In the genomic region with DNA sequence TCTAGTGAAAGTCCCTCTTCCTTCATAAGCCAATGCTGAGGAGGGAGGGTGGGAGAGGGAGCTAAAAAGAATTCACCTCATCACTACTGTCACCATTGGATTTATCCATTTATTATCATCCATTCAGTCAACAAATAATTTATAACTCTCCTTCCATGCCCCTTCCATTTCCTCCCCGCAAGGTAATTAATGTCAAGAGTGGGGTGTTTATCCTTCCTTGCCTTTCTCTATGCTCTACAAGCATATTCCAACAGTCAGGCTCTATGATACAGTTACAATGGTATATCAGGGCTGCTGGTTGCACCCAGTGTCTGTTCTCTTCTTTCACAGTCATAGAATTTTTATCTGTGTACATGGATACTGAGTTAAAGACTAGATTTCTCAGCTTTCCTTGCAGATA, we compare ENCODE assay signal across 39 cellular contexts.
"Had no signal": no experiment of that assay in that cellular context is flagged by ENCODE, and none has a peak within 500 bp of the region (broad histone marks: within the 10 kb centered on the region; RNA-seq: fewer than 3 reads in every experiment).

No MANE protein-coding gene starts in this region.

- FAIRE-seq: astrocyte, bronchial epithelial cell, colon had no signal

- H3K27ac ChIP-seq: adrenal gland, ascending aorta, body of pancreas, brain microvascular endothelial cell, breast epithelium, cardiac muscle cell, colonic mucosa had no signal

- H3K27me3 Mint-ChIP-seq: activated naive CD4-positive, alpha-beta T cell treated with anti-CD3 and anti-CD28 coated beads, Interleukin-2, amount 10 ng/mL, durations not matched to agents 7 days and 5 days; activated naive CD4-positive, alpha-beta T cell treated with anti-CD3 and anti-CD28 coated beads, Interleukin-2, amount 50 U/mL, for 24 hours; activated naive CD8-positive, alpha-beta T cell treated with anti-CD3 and anti-CD28 coated beads for 36 hours; activated naive CD8-positive, alpha-beta T cell treated with anti-CD3 and anti-CD28 coated beads, Interleukin-2, amount 10 ng/mL, durations not matched to agents 7 days and 5 days; activated T-cell treated with anti-CD3 and anti-CD28 coated beads, Interleukin-2, amount 50 U/mL, for 24 hours; activated T-helper 17 cell treated with anti-CD3 and anti-CD28 coated beads, Interleukin-2, amount 50 U/mL, for 72 hours; central memory CD8-positive, alpha-beta T cell had no signal

- H3K4me1 ChIP-seq: breast epithelium, colonic mucosa had no signal

- ATAC-seq: activated naive CD4-positive, alpha-beta T cell treated with anti-CD3 and anti-CD28 coated beads, Interleukin-2, amount 50 U/mL, for 72 hours; activated T-cell treated with anti-CD3 and anti-CD28 coated beads, Interleukin-2, amount 50 U/mL, for 4 hours; activated T-cell treated with anti-CD3 and anti-CD28 coated beads, Interleukin-2, amount 50 U/mL, for 72 hours; activated T-helper 17 cell treated with anti-CD3 and anti-CD28 coated beads, Interleukin-2, amount 50 U/mL, for 72 hours; body of pancreas had no signal

- H3K4me3 ChIP-seq: adrenal gland, ascending aorta, body of pancreas, breast epithelium, cardiac muscle cell, colonic mucosa had no signal

- H3K9me3 Mint-ChIP-seq: activated naive CD4-positive, alpha-beta T cell treated with anti-CD3 and anti-CD28 coated beads, Interleukin-2, amount 10 ng/mL, durations not matched to agents 7 days and 5 days; activated naive CD4-positive, alpha-beta T cell treated with anti-CD3 and anti-CD28 coated beads, Interleukin-2, amount 50 U/mL, for 24 hours; activated naive CD4-positive, alpha-beta T cell treated with anti-CD3 and anti-CD28 coated beads, Interleukin-2, amount 50 U/mL, for 72 hours; activated naive CD8-positive, alpha-beta T cell treated with anti-CD3 and anti-CD28 coated beads for 36 hours; activated T-cell treated with anti-CD3 and anti-CD28 coated beads, Interleukin-2, amount 50 U/mL, for 24 hours; activated T-cell treated with anti-CD3 and anti-CD28 coated beads, Interleukin-2, amount 50 U/mL, for 4 hours; activated T-cell treated with anti-CD3 and anti-CD28 coated beads, Interleukin-2, amount 50 U/mL, for 72 hours; activated T-helper 1 cell treated with anti-CD3 and anti-CD28 coated beads, Interleukin-12 subunit alpha, Interleukin-12 subunit beta, Interleukin-2, Interleukin-4 antibody, amounts not matched to agents 30 ng/mL and 10 ng/mL and 1 ng/mL, durations not matched to agents 14 hours and 24 hours and 36 hours; activated T-helper 17 cell treated with anti-CD3 and anti-CD28 coated beads, Interleukin-2, amount 50 U/mL, for 72 hours; activated T-helper 2 cell treated with anti-CD3 and anti-CD28 coated beads, Interferon-gamma antibody, Interleukin-2, Interleukin-4, amounts not matched to agents 10 μg/mL and 5 μg/mL and 100 μg/mL, durations not matched to agents 14 hours and 24 hours and 36 hours; brain; central memory CD8-positive, alpha-beta T cell had no signal

- H3K4me3 Mint-ChIP-seq: activated naive CD4-positive, alpha-beta T cell treated with anti-CD3 and anti-CD28 coated beads for 36 hours; activated naive CD4-positive, alpha-beta T cell treated with anti-CD3 and anti-CD28 coated beads, Interleukin-2, amount 10 ng/mL, durations not matched to agents 7 days and 5 days; activated naive CD4-positive, alpha-beta T cell treated with anti-CD3 and anti-CD28 coated beads, Interleukin-2, amount 50 U/mL, for 24 hours; activated naive CD8-positive, alpha-beta T cell treated with anti-CD3 and anti-CD28 coated beads for 36 hours; activated naive CD8-positive, alpha-beta T cell treated with anti-CD3 and anti-CD28 coated beads, Interleukin-2, amount 10 ng/mL, durations not matched to agents 7 days and 5 days; activated T-cell treated with anti-CD3 and anti-CD28 coated beads, Interleukin-2, amount 50 U/mL, for 24 hours; activated T-cell treated with anti-CD3 and anti-CD28 coated beads, Interleukin-2, amount 50 U/mL, for 4 hours; activated T-cell treated with anti-CD3 and anti-CD28 coated beads, Interleukin-2, amount 50 U/mL, for 72 hours; activated T-helper 1 cell treated with anti-CD3 and anti-CD28 coated beads, Interleukin-12 subunit alpha, Interleukin-12 subunit beta, Interleukin-2, Interleukin-4 antibody, amounts not matched to agents 30 ng/mL and 10 ng/mL and 1 ng/mL, durations not matched to agents 14 hours and 24 hours and 36 hours; activated T-helper 17 cell treated with anti-CD3 and anti-CD28 coated beads, Interleukin-2, amount 50 U/mL, for 72 hours; brain; central memory CD8-positive, alpha-beta T cell had no signal

- H3K4me1 Mint-ChIP-seq: activated naive CD4-positive, alpha-beta T cell treated with anti-CD3 and anti-CD28 coated beads, Interleukin-2, amount 10 ng/mL, durations not matched to agents 7 days and 5 days; activated T-helper 17 cell treated with anti-CD3 and anti-CD28 coated beads, Interleukin-2, amount 50 U/mL, for 72 hours; central memory CD8-positive, alpha-beta T cell had no signal

- H3K9me3 ChIP-seq: adrenal gland, ascending aorta, body of pancreas, breast epithelium, colonic mucosa had no signal

- H3K27ac Mint-ChIP-seq: activated naive CD4-positive, alpha-beta T cell treated with anti-CD3 and anti-CD28 coated beads for 36 hours; activated naive CD4-positive, alpha-beta T cell treated with anti-CD3 and anti-CD28 coated beads, Interleukin-2, amount 10 ng/mL, durations not matched to agents 7 days and 5 days; activated naive CD4-positive, alpha-beta T cell treated with anti-CD3 and anti-CD28 coated beads, Interleukin-2, amount 50 U/mL, for 24 hours; activated naive CD4-positive, alpha-beta T cell treated with anti-CD3 and anti-CD28 coated beads, Interleukin-2, amount 50 U/mL, for 72 hours; activated naive CD8-positive, alpha-beta T cell treated with anti-CD3 and anti-CD28 coated beads for 36 hours; activated naive CD8-positive, alpha-beta T cell treated with anti-CD3 and anti-CD28 coated beads, Interleukin-2, amount 10 ng/mL, durations not matched to agents 7 days and 5 days; activated T-cell treated with anti-CD3 and anti-CD28 coated beads, Interleukin-2, amount 50 U/mL, for 24 hours; activated T-cell treated with anti-CD3 and anti-CD28 coated beads, Interleukin-2, amount 50 U/mL, for 72 hours; activated T-helper 1 cell treated with anti-CD3 and anti-CD28 coated beads, Interleukin-12 subunit alpha, Interleukin-12 subunit beta, Interleukin-2, Interleukin-4 antibody, amounts not matched to agents 30 ng/mL and 10 ng/mL and 1 ng/mL, durations not matched to agents 14 hours and 24 hours and 36 hours; activated T-helper 17 cell treated with anti-CD3 and anti-CD28 coated beads, Interleukin-2, amount 50 U/mL, for 72 hours; activated T-helper 2 cell treated with anti-CD3 and anti-CD28 coated beads, Interferon-gamma antibody, Interleukin-2, Interleukin-4, amounts not matched to agents 10 μg/mL and 5 μg/mL and 100 μg/mL, durations not matched to agents 14 hours and 24 hours and 36 hours; brain had no signal

- DNase-seq: activated effector memory CD4-positive, alpha-beta T cell treated with anti-CD3 and anti-CD28 coated beads, Interleukin-2, amount 50 U/mL, for 16 hours; activated effector memory CD4-positive, alpha-beta T cell treated with Interleukin-2 at 50 U/mL for 16 hours; activated gamma-delta T cell; activated gamma-delta T cell treated with Interleukin-2 at 50 U/mL for 16 hours; activated naive CD4-positive, alpha-beta T cell; activated naive CD4-positive, alpha-beta T cell treated with anti-CD3 and anti-CD28 coated beads for 36 hours; activated naive CD4-positive, alpha-beta T cell treated with anti-CD3 and anti-CD28 coated beads, Interleukin-2, amount 10 ng/mL, durations not matched to agents 7 days and 5 days; activated naive CD4-positive, alpha-beta T cell treated with anti-CD3 and anti-CD28 coated beads, Interleukin-2, amount 50 U/mL, for 16 hours; activated naive CD4-positive, alpha-beta T cell treated with Interleukin-2 at 50 U/mL for 16 hours; activated naive CD8-positive, alpha-beta T cell treated with anti-CD3 and anti-CD28 coated beads for 36 hours; activated naive CD8-positive, alpha-beta T cell treated with anti-CD3 and anti-CD28 coated beads, Interleukin-2, amount 10 ng/mL, durations not matched to agents 7 days and 5 days; activated T-cell treated with anti-CD3 and anti-CD28 coated beads, Interleukin-2, amount 50 U/mL, for 24 hours; activated T-cell treated with anti-CD3 and anti-CD28 coated beads, Interleukin-2, amount 50 U/mL, for 4 hours; activated T-cell treated with anti-CD3 and anti-CD28 coated beads, Interleukin-2, amount 50 U/mL, for 48 hours; activated T-cell treated with anti-CD3 and anti-CD28 coated beads, Interleukin-2, amount 50 U/mL, for 72 hours; adrenal gland; amniotic stem cell; amygdala; anterior cingulate cortex; aorta; body of pancreas; brain microvascular endothelial cell; caudate nucleus; central memory CD4-positive, alpha-beta T cell; cerebellar nuclear complex; colonic mucosa had no signal

- H3K36me3 ChIP-seq: adrenal gland, ascending aorta, brain microvascular endothelial cell, breast epithelium, cardiac muscle cell, colonic mucosa had no signal

- H3K27me3 ChIP-seq: adrenal gland, ascending aorta, body of pancreas, brain microvascular endothelial cell, breast epithelium, colonic mucosa had no signal

- H3K36me3 Mint-ChIP-seq: activated naive CD4-positive, alpha-beta T cell treated with anti-CD3 and anti-CD28 coated beads, Interleukin-2, amount 10 ng/mL, durations not matched to agents 7 days and 5 days; activated naive CD4-positive, alpha-beta T cell treated with anti-CD3 and anti-CD28 coated beads, Interleukin-2, amount 50 U/mL, for 24 hours; activated naive CD4-positive, alpha-beta T cell treated with anti-CD3 and anti-CD28 coated beads, Interleukin-2, amount 50 U/mL, for 72 hours; activated naive CD8-positive, alpha-beta T cell treated with anti-CD3 and anti-CD28 coated beads for 36 hours; brain had no signal
